In genomic region chr14:51644215-51644969, GRCh38 we compare ENCODE assay signal across 31 cellular contexts. TPM values are rescaled to one million over a fixed set of nuclear protein-coding genes. Genes with fewer than 3 reads are reported as not detected.
DNase-seq lines count a peak whose midpoint lies in the region; ATAC-seq, FAIRE-seq and TF ChIP-seq lines count a peak whose summit lies in the region.
"Had no signal": no experiment of that assay in that cellular context is flagged by ENCODE, and none has a peak within 500 bp of the region (broad histone marks: within the 10 kb centered on the region; RNA-seq: fewer than 3 reads in every experiment).

No MANE protein-coding gene starts in this region.

- H3K9me3 ChIP-seq in H1 (ENCODE audit: insufficient read depth in 2 of 2, low read depth in 1 of 2, low read length in 1 of 2), result no peaks in the 10 kb centered on the region
- H3K9me3 ChIP-seq: gastroesophageal sphincter, neutrophil had no signal

- H4K20me1 ChIP-seq in H1 (replicated peaks in 1 of 2; ENCODE audit: control insufficient read depth in 1 of 2, insufficient read depth in 2 of 2, low read length in 2 of 2), result no peaks in the 10 kb centered on the region

- DNase-seq in AG10803 (ENCODE audit: low read depth), result peak; percentile 48
- peak; percentile 78 for DNase-seq in HFFc6
- DNase-seq in H1 (ENCODE audit: low read depth in 1 of 2, low spot score in 2 of 2), result no peak
- no peak for DNase-seq in mesothelial cell of epicardium (ENCODE audit: low spot score in 2 of 2, unreplicated experiment in 2 of 2)
- DNase-seq in Right ventricle myocardium inferior (ENCODE audit: missing footprints), result no peak
- DNase-seq in GM19240 (ENCODE audit: insufficient read length, low spot score), result no peak
- no peak for DNase-seq in NCI-H2171 treated with DMSO at 0.1 percent for 48 hours (lab: John Stamatoyannopoulos, UW)
- DNase-seq in GM19239 (ENCODE audit: insufficient read length, low spot score), result no peak
- DNase-seq: activated CD4-positive, alpha-beta T cell treated with anti-CD3 and anti-CD28 coated beads, Interleukin-2, amount 50 U/mL, for 1 hour; activated CD8-positive, alpha-beta memory T cell treated with anti-CD3 and anti-CD28 coated beads, Interleukin-2, amount 10 ng/mL, durations not matched to agents 7 days and 5 days; activated naive CD4-positive, alpha-beta T cell treated with Interleukin-2 at 50 U/mL for 16 hours; activated T-cell treated with anti-CD3 and anti-CD28 coated beads, Interleukin-2, amount 50 U/mL, for 72 hours; effector memory CD8-positive, alpha-beta T cell; GF-D8; kidney; NCI-H1092; NCI-H2029; NCI-H345; NCI-H82; Right ventricle myocardium superior; SW 1271; T1000 had no signal

- H2AK5ac ChIP-seq in H1 (ENCODE audit: low read depth, low read length), result no peak overlapping the region

- H3K4me3 Mint-ChIP-seq in HFFc6, result peak overlapping the region; percentile 10; the same call in 1 of the 2 replicates
- no peak overlapping the region for H3K4me3 Mint-ChIP-seq in mesothelial cell of epicardium
- H3K4me3 Mint-ChIP-seq: activated CD8-positive, alpha-beta memory T cell treated with anti-CD3 and anti-CD28 coated beads, Interleukin-2, amount 10 ng/mL, durations not matched to agents 7 days and 5 days; activated T-cell treated with anti-CD3 and anti-CD28 coated beads, Interleukin-2, amount 50 U/mL, for 72 hours; effector memory CD8-positive, alpha-beta T cell; stimulated activated effector memory CD8-positive, alpha-beta T cell treated with anti-CD3 and anti-CD28 coated beads, Interleukin-12 subunit alpha, Interleukin-12 subunit beta, amount 100 ng/mL, for 72 hours; WTC11 had no signal

- no peak for ATAC-seq in Right ventricle myocardium inferior
- ATAC-seq: activated CD8-positive, alpha-beta memory T cell treated with anti-CD3 and anti-CD28 coated beads, Interleukin-2, amount 10 ng/mL, durations not matched to agents 7 days and 5 days; activated T-cell treated with anti-CD3 and anti-CD28 coated beads, Interleukin-2, amount 50 U/mL, for 72 hours; effector memory CD8-positive, alpha-beta T cell; esophagus mucosa; gastroesophageal sphincter; stimulated activated effector memory CD8-positive, alpha-beta T cell treated with anti-CD3 and anti-CD28 coated beads, Interleukin-12 subunit alpha, Interleukin-12 subunit beta, amount 100 ng/mL, for 72 hours; WTC11 had no signal

- H3K36me3 ChIP-seq in H1 (ENCODE audit: control insufficient read depth in 2 of 4, insufficient read depth in 4 of 4, low read length in 3 of 4), result no peaks in the 10 kb centered on the region
- H3K36me3 ChIP-seq: cardiac muscle cell, neutrophil had no signal

- no peak overlapping the region for H3K4me2 ChIP-seq in H1 (ENCODE audit: insufficient read depth in 1 of 2, low read depth in 2 of 2, low read length in 2 of 2)

- H3K79me2 ChIP-seq in H1 (ENCODE audit: control insufficient read depth in 1 of 2, insufficient read depth in 2 of 2, low read length in 2 of 2), result no peaks in the 10 kb centered on the region

- H3K27ac Mint-ChIP-seq in HFFc6, result peak overlapping the region; percentile 85
- H3K27ac Mint-ChIP-seq in mesothelial cell of epicardium, result peak overlapping the region; percentile 44
- H3K27ac Mint-ChIP-seq: activated CD8-positive, alpha-beta memory T cell treated with anti-CD3 and anti-CD28 coated beads, Interleukin-2, amount 10 ng/mL, durations not matched to agents 7 days and 5 days; activated T-cell treated with anti-CD3 and anti-CD28 coated beads, Interleukin-2, amount 50 U/mL, for 72 hours; effector memory CD8-positive, alpha-beta T cell; stimulated activated effector memory CD8-positive, alpha-beta T cell treated with anti-CD3 and anti-CD28 coated beads, Interleukin-12 subunit alpha, Interleukin-12 subunit beta, amount 100 ng/mL, for 72 hours; WTC11 had no signal

- H3K23me2 ChIP-seq in H1 (ENCODE audit: low read depth, low read length), result no peaks in the 10 kb centered on the region

- H4K91ac ChIP-seq in H1 (replicated peaks; ENCODE audit: insufficient read length, low read length), result no peak overlapping the region

- FAIRE-seq in H1 (lab: Jason Lieb, UNC) (no peak), GM19239 (lab: Jason Lieb, UNC) (no peak)
- FAIRE-seq: H54, kidney had no signal

- H3K4me1 Mint-ChIP-seq in HFFc6 (ENCODE audit: low read depth) (peaks cover 73% of the 10 kb centered on the region), mesothelial cell of epicardium (peaks cover 44% of the 10 kb centered on the region)
- H3K4me1 Mint-ChIP-seq: activated CD8-positive, alpha-beta memory T cell treated with anti-CD3 and anti-CD28 coated beads, Interleukin-2, amount 10 ng/mL, durations not matched to agents 7 days and 5 days; stimulated activated effector memory CD8-positive, alpha-beta T cell treated with anti-CD3 and anti-CD28 coated beads, Interleukin-12 subunit alpha, Interleukin-12 subunit beta, amount 100 ng/mL, for 72 hours had no signal

- H3K14ac ChIP-seq in H1 (ENCODE audit: insufficient read length), result no peak overlapping the region

- H2BK15ac ChIP-seq in H1 (ENCODE audit: low read length), result no peak overlapping the region

- H2BK12ac ChIP-seq in H1 (ENCODE audit: low read depth, low read length), result no peak overlapping the region

- H2BK5ac ChIP-seq in H1 (ENCODE audit: low read depth, low read length), result no peak overlapping the region

- peaks cover 7% of the 10 kb centered on the region; the same call in 1 of the 2 replicates for H3K27me3 Mint-ChIP-seq in HFFc6 (ENCODE audit: insufficient read depth)
- H3K27me3 Mint-ChIP-seq in mesothelial cell of epicardium (ENCODE audit: low read depth), result no peaks in the 10 kb centered on the region
- H3K27me3 Mint-ChIP-seq: effector memory CD8-positive, alpha-beta T cell had no signal

- H4K5ac ChIP-seq in H1 (ENCODE audit: insufficient read length, low read depth, low read length), result no peak overlapping the region

- no peak overlapping the region for H2BK120ac ChIP-seq in H1 (replicated peaks; ENCODE audit: low read depth, low read length)

- H3K27me3 ChIP-seq in H1 (replicated peaks in 1 of 4; ENCODE audit: control insufficient read depth in 3 of 4, extremely low read depth in 1 of 4, insufficient read depth in 3 of 4, low read length in 3 of 4), result no peaks in the 10 kb centered on the region
- H3K27me3 ChIP-seq: cardiac muscle cell, gastroesophageal sphincter, neutrophil had no signal

- 87% methylated on average over 5 of the region's 5 CpGs; no CpG with 5 or more reads in 1 of the 2 experiments for WGBS in H1 (ENCODE audit: extremely low coverage in 1 of 2, insufficient coverage in 1 of 2, insufficient read length in 1 of 2, insufficient replicate concordance in 2 of 2, low coverage in 1 of 2, low lambda C conversion rate in 2 of 2, missing lambda C conversion rate in 1 of 2), 2 experiments

- TF ChIP-seq EP300 in H1 (IDR thresholded peaks at IDR 0.05; ENCODE audit: borderline replicate concordance in 1 of 2, low read depth in 2 of 2, low read length in 2 of 2), result no peak

- CTCF ChIA-PET in H1 (lab: Charles Lee; ENCODE audit: partially characterized antibody), result interaction anchor here (0.6 to 1.9 kb wide), 4 partner anchors 8 to 152 kb away, joined by 3 to 5 read pairs (median 4); no protein-coding TSS in a partner anchor

- H3K4ac ChIP-seq in H1 (replicated peaks; ENCODE audit: insufficient read length, low read depth, low read length), result no peak overlapping the region

- H4K8ac ChIP-seq in H1 (ENCODE audit: extremely low read depth, insufficient read depth, low read length), result no peak overlapping the region

- intact Hi-C loops in Right ventricle myocardium inferior (cut with DNase I), result no loop called here

- H2BK20ac ChIP-seq in H1 (ENCODE audit: low read length), result no peak overlapping the region

- no peak for TF ChIP-seq POLR2A in H1 (IDR thresholded peaks at IDR 0.05; ENCODE audit: control extremely low read depth in 1 of 2, low read depth in 2 of 2, low read length in 2 of 2)

- no peak overlapping the region for H3K27ac ChIP-seq in H1 (ENCODE audit: low read depth, low read length)
- H3K27ac ChIP-seq: cardiac muscle cell, coronary artery, gastroesophageal sphincter, HL-60, neutrophil had no signal

- H3K18ac ChIP-seq in H1 (ENCODE audit: extremely low read depth, low read length), result no peak overlapping the region

- H3K4me1 ChIP-seq in H1 (replicated peaks in 1 of 4; ENCODE audit: control insufficient read depth in 3 of 4, insufficient read depth in 4 of 4, low read length in 3 of 4), result no peaks in the 10 kb centered on the region

- H3K79me1 ChIP-seq in H1 (ENCODE audit: low read depth, low read length), result no peaks in the 10 kb centered on the region

- H3K9me3 Mint-ChIP-seq in HFFc6, result no peaks in the 10 kb centered on the region
- H3K9me3 Mint-ChIP-seq in mesothelial cell of epicardium, result no peaks in the 10 kb centered on the region
- H3K9me3 Mint-ChIP-seq: activated T-cell treated with anti-CD3 and anti-CD28 coated beads, Interleukin-2, amount 50 U/mL, for 72 hours; effector memory CD8-positive, alpha-beta T cell; stimulated activated effector memory CD8-positive, alpha-beta T cell treated with anti-CD3 and anti-CD28 coated beads, Interleukin-12 subunit alpha, Interleukin-12 subunit beta, amount 100 ng/mL, for 72 hours; WTC11 had no signal

- POLR2A ChIA-PET in H1 (lab: Charles Lee; ENCODE audit: partially characterized antibody), result interaction anchor here (0.6 kb wide), 1 partner anchor 8 kb away, joined by 3 read pairs; the partner anchor contains the start of gene FRMD6

- peak overlapping the region; percentile 48 for H3K56ac ChIP-seq in H1 (replicated peaks; ENCODE audit: insufficient read length, low read depth, low read length)

- peaks cover 46% of the 10 kb centered on the region for H3K36me3 Mint-ChIP-seq in HFFc6 (ENCODE audit: low read depth)
- H3K36me3 Mint-ChIP-seq in mesothelial cell of epicardium, result peaks cover 8% of the 10 kb centered on the region
- H3K36me3 Mint-ChIP-seq: activated CD8-positive, alpha-beta memory T cell treated with anti-CD3 and anti-CD28 coated beads, Interleukin-2, amount 10 ng/mL, durations not matched to agents 7 days and 5 days; stimulated activated effector memory CD8-positive, alpha-beta T cell treated with anti-CD3 and anti-CD28 coated beads, Interleukin-12 subunit alpha, Interleukin-12 subunit beta, amount 100 ng/mL, for 72 hours; WTC11 had no signal

- no peak overlapping the region for H3K4me3 ChIP-seq in AG10803 (ENCODE audit: low read length)
- no peak overlapping the region for H3K4me3 ChIP-seq in H1 (ENCODE audit: extremely low read depth in 1 of 4, insufficient read depth in 2 of 4, low read depth in 3 of 4, low read length in 4 of 4)
- H3K4me3 ChIP-seq: cardiac muscle cell, coronary artery, gastroesophageal sphincter had no signal

- TF ChIP-seq RAD21 in H1 (IDR thresholded peaks at IDR 0.05 in 1 of 2, conservative IDR thresholded peaks at IDR 0.05 in 1 of 2; ENCODE audit: low read depth in 2 of 2, low read length in 2 of 2), result no peak

- H3K23ac ChIP-seq in H1 (ENCODE audit: insufficient read length), result no peak overlapping the region

- TF ChIP-seq CTCF in AG10803 (conservative IDR thresholded peaks at IDR 0.05; ENCODE audit: low read length) (no peak), HFFc6 (IDR thresholded peaks at IDR 0.05) (no peak), H1 (IDR thresholded peaks at IDR 0.05; ENCODE audit: control extremely low read depth in 1 of 3, insufficient read depth in 1 of 3, low read depth in 1 of 3, low read length in 3 of 3) (no peak), mesothelial cell of epicardium (IDR thresholded peaks at IDR 0.05; ENCODE audit: unreplicated experiment) (no peak)

- no peak overlapping the region for H3K9ac ChIP-seq in H1 (replicated peaks in 1 of 4; ENCODE audit: extremely low read depth in 1 of 4, low read depth in 3 of 4, low read length in 3 of 4)

- no peak overlapping the region for H2AFZ ChIP-seq in H1 (ENCODE audit: low read length)

RNA-seq across cellular contexts. Expression of gene FRMD6, which starts 7.3 kb away (rescaled TPM):
- total RNA-seq in HFFc6 (2021; fragmentation: NEBNext Ultra II Directional; extraction: Animal tissue kit (Norgen Biotek cat#: 25700)), result 100 to 1,000 TPM; 379 to 565 (median 420) TPM
- total RNA-seq in H1 (2021; fragmentation: NEBNext Ultra II Directional; extraction: Animal tissue kit (Norgen Biotek cat#: 25700)), result 20.8 and 23.7 TPM in 2 replicates
- polyA plus RNA-seq in H1 (2011; rRNA removed), result 5.4 and 9.0 TPM in 2 replicates
- polyA plus RNA-seq in H1 (2011; cell fraction: cytosol; rRNA removed), result 6.8 TPM
- polyA plus RNA-seq in H1 (2011; cell fraction: nucleus; rRNA removed), result 15.2 TPM
- 4.7 to 8.1 TPM (median 7.7 TPM) in 4 replicates for polyA plus RNA-seq in H1 (2012, experiment 1 of 2)
- polyA plus RNA-seq in H1 (2012, experiment 2 of 2), result 0.81 TPM
- 8.6 TPM for polyA plus RNA-seq in H1 (2013, experiment 1 of 2)
- polyA plus RNA-seq in H1 (2013, experiment 2 of 2), result 8.9 TPM
- 19.8 and 23.9 TPM in 2 replicates for polyA minus RNA-seq in H1 (2011; rRNA and poly(A)+ RNA removed)
- polyA minus RNA-seq in H1 (2011; cell fraction: cytosol; rRNA and poly(A)+ RNA removed), result 10.6 TPM
- 25.7 TPM for polyA minus RNA-seq in H1 (2011; cell fraction: nucleus; rRNA and poly(A)+ RNA removed)
- total RNA-seq in mesothelial cell of epicardium, result 43.4 to 51.8 TPM (median 46.6 TPM) in 3 replicates
- total RNA-seq in Right ventricle myocardium inferior, result 8.9 TPM

Comparison
In these comparisons a context has a peak if more than half of its experiments do, and no peak if none do; other contexts are left out.
1. DNase-seq: peak in AG10803 (single experiment) and HFFc6 (single experiment); none in H1 (0 of 2), mesothelial cell of epicardium (0 of 2), Right ventricle myocardium inferior (single experiment), GM19240 (single experiment), NCI-H2171 treated with DMSO at 0.1 percent for 48 hours (single experiment) and GM19239 (single experiment).